Comparison of ENCODE assay signal across 30 cellular contexts in the genomic region with DNA sequence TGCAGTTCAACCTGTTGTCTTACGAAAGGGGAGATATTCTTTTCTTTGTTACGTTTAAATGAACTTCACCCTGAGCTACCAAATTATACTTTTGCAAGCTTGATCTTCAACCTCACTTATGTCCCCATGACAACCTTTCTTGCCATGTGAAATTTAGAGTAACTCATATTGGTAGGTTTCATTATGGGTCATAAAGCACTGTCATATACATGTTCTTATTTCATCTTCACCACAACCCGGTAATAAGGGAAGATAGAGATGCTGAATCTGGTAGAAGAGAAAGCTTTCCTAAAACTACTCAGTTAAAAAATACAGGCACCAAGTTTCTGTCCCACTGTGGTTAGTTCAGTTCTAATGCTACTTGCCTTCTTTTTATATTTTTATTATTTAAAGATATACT.
"Had no signal": no experiment of that assay in that cellular context is flagged by ENCODE, and none has a peak within 500 bp of the region (broad histone marks: within the 10 kb centered on the region; RNA-seq: fewer than 3 reads in every experiment).

No MANE protein-coding gene starts in this region.

- ATAC-seq: effector memory CD8-positive, alpha-beta T cell; gastrocnemius medialis; left cardiac atrium; right lobe of liver had no signal

- H3K4me1 Mint-ChIP-seq: naive B cell had no signal

- H3K9me3 Mint-ChIP-seq: activated T-helper 2 cell treated with anti-CD3 and anti-CD28 coated beads, Interferon-gamma antibody, Interleukin-2, Interleukin-4, amounts not matched to agents 10 μg/mL and 5 μg/mL and 100 μg/mL, durations not matched to agents 14 hours and 24 hours and 36 hours; mesothelial cell of epicardium; stimulated activated naive CD8-positive, alpha-beta T cell treated with anti-CD3 and anti-CD28 coated beads, Interleukin-15, Interleukin-2, amounts not matched to agents 100 ng/mL and 50 ng/mL, for 24 hours; T-helper 1 cell treated with Interleukin-12 subunit alpha and Interleukin-12 subunit beta and Interleukin-4 antibody, amounts not matched to agents 30 μg/mL and 1 μg/mL, for 36 hours; type B pancreatic cell had no signal

- H3K4me3 ChIP-seq: gastrocnemius medialis, ovary, right lobe of liver, uterus had no signal

- H3K27ac Mint-ChIP-seq: activated naive CD8-positive, alpha-beta T cell; activated T-helper 2 cell treated with anti-CD3 and anti-CD28 coated beads, Interferon-gamma antibody, Interleukin-2, Interleukin-4, amounts not matched to agents 10 μg/mL and 5 μg/mL and 100 μg/mL, durations not matched to agents 14 hours and 24 hours and 36 hours; effector memory CD8-positive, alpha-beta T cell; mesothelial cell of epicardium; naive B cell; progenitor cell of endocrine pancreas; stimulated activated naive CD8-positive, alpha-beta T cell treated with anti-CD3 and anti-CD28 coated beads, Interleukin-15, Interleukin-2, amounts not matched to agents 100 ng/mL and 50 ng/mL, for 24 hours; T-helper 1 cell treated with Interleukin-12 subunit alpha and Interleukin-12 subunit beta and Interleukin-4 antibody, amounts not matched to agents 30 μg/mL and 1 μg/mL, for 36 hours; type B pancreatic cell had no signal

- H3K27me3 Mint-ChIP-seq: activated naive CD8-positive, alpha-beta T cell; effector memory CD8-positive, alpha-beta T cell; progenitor cell of endocrine pancreas; stimulated activated naive CD8-positive, alpha-beta T cell treated with anti-CD3 and anti-CD28 coated beads, Interleukin-15, Interleukin-2, amounts not matched to agents 100 ng/mL and 50 ng/mL, for 24 hours; type B pancreatic cell had no signal

- FAIRE-seq: astrocyte, keratinocyte, TTC549 had no signal

- H3K27ac ChIP-seq: brain microvascular endothelial cell, gastrocnemius medialis, ovary, right lobe of liver, uterus, VCaP had no signal

- DNase-seq: activated CD4-positive, alpha-beta T cell treated with anti-CD3 and anti-CD28 coated beads, Interleukin-2, amount 50 U/mL, for 1 hour; activated CD4-positive, CD25-positive, alpha-beta regulatory T cell treated with anti-CD3 and anti-CD28 coated beads, Interleukin-2, amount 50 U/mL, for 72 hours; activated T-cell treated with anti-CD3 and anti-CD28 coated beads for 4 hours; brain microvascular endothelial cell; cortex of kidney; effector memory CD8-positive, alpha-beta T cell; erythroblast; gastrocnemius medialis; glutamatergic neuron; hippocampal formation; left cardiac atrium; naive B cell; ovary; right lobe of liver; stimulated activated CD4-positive, alpha-beta T cell treated with anti-CD3 and anti-CD28 coated beads, Interleukin-2, amount 100 ng/mL, for 48 hours; substantia nigra; SW 1271; T-helper 9 cell; uterus had no signal

- H3K36me3 Mint-ChIP-seq: activated naive CD8-positive, alpha-beta T cell; mesothelial cell of epicardium; naive B cell; type B pancreatic cell had no signal

- H3K4me3 Mint-ChIP-seq: activated naive CD8-positive, alpha-beta T cell; effector memory CD8-positive, alpha-beta T cell; mesothelial cell of epicardium; naive B cell; stimulated activated naive CD8-positive, alpha-beta T cell treated with anti-CD3 and anti-CD28 coated beads, Interleukin-15, Interleukin-2, amounts not matched to agents 100 ng/mL and 50 ng/mL, for 24 hours; T-helper 1 cell treated with Interleukin-12 subunit alpha and Interleukin-12 subunit beta and Interleukin-4 antibody, amounts not matched to agents 30 μg/mL and 1 μg/mL, for 36 hours; type B pancreatic cell had no signal

- H3K36me3 ChIP-seq: brain microvascular endothelial cell, gastrocnemius medialis, ovary, right lobe of liver, uterus had no signal

- H3K9me3 ChIP-seq: gastrocnemius medialis, ovary, right lobe of liver, uterus had no signal

- H3K27me3 ChIP-seq: brain microvascular endothelial cell, gastrocnemius medialis, ovary, right lobe of liver, uterus had no signal

- H3K4me1 ChIP-seq: gastrocnemius medialis, right lobe of liver, uterus had no signal
